8 cellular contexts compared by ENCODE assay signal in the genomic region with DNA sequence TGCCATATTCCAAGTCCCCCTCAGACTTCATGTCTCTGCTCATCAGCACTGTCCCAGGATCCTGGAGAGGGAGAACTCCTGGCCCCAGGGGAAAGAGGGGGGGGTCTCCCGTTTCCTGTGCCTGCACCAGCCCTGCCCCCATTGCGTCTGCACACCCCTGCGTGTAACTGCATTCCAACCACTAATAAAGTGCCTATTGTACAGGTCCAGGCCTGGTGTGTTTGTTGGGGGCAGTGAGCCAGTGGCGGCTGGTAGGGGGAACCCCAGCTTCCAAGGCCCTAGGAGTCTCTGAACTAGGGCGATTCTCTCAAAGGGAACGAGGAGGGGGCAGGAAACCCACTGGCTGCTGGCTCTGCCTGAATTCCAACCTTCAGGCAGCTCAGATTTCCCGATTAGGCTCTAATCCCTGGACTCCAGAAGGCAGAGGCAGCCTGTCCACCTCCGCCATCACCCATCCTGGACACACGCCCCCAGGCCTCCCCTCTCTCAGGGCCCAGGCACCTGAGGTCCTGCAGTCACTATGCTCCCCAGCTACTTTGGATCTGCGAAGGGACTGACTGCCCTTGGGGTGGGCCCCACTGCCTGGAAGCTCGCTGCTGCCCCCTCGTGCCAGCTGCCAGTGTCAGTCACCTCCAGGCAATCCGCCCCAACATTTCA. TPM values are rescaled to one million over a fixed set of nuclear protein-coding genes. Genes with fewer than 3 reads are reported as not detected.
A peak's percentile ranks its signal among the peaks of the same experiment; 100 is the strongest.
DNase-seq lines count a peak whose midpoint lies in the region; ATAC-seq and TF ChIP-seq lines count a peak whose summit lies in the region.

No MANE protein-coding gene starts in this region.

- H3K36me3 Mint-ChIP-seq in activated naive CD8-positive, alpha-beta T cell treated with anti-CD3 and anti-CD28 coated beads, Interleukin-2, amount 50 U/mL, for 24 hours (ENCODE audit: low read depth): peaks cover 21% of the 10 kb centered on the region

- 2% methylated on average over 13 of the region's 13 CpGs for WGBS in prostate gland

- H3K9me3 ChIP-seq in prostate gland (no peaks in the 10 kb centered on the region), upper lobe of right lung (no peaks in the 10 kb centered on the region)

- no peak overlapping the region for H3K4me3 ChIP-seq in prostate gland
- no peak overlapping the region for H3K4me3 ChIP-seq in upper lobe of right lung

- no peaks in the 10 kb centered on the region for H3K36me3 ChIP-seq in prostate gland
- peaks cover 47% of the 10 kb centered on the region for H3K36me3 ChIP-seq in upper lobe of right lung

- H3K27me3 ChIP-seq in prostate gland (replicated peaks; ENCODE audit: insufficient read depth) (no peaks in the 10 kb centered on the region), upper lobe of right lung (no peaks in the 10 kb centered on the region)

- intact Hi-C loops in cardiac septum (cut with DNase I) (loop anchor here (1.0 to 10.0 kb wide), 2 partner anchors 63 to 140 kb away; a partner anchor contains a TSS), prostate gland (cut with DNase I) (loop anchor here (1.0 kb wide), 1 partner anchor 63 kb away; no protein-coding TSS in a partner anchor), upper lobe of right lung (cut with DNase I) (loop anchor here (2.0 kb wide), 1 partner anchor 62 kb away; no protein-coding TSS in a partner anchor)

- no peaks in the 10 kb centered on the region for H3K27me3 Mint-ChIP-seq in activated naive CD8-positive, alpha-beta T cell treated with anti-CD3 and anti-CD28 coated beads, Interleukin-2, amount 50 U/mL, for 24 hours

- H3K27ac Mint-ChIP-seq in activated naive CD8-positive, alpha-beta T cell treated with anti-CD3 and anti-CD28 coated beads, Interleukin-2, amount 50 U/mL, for 24 hours: no peak overlapping the region

- peak; percentile 85 for ATAC-seq in activated naive CD8-positive, alpha-beta T cell treated with anti-CD3 and anti-CD28 coated beads, Interleukin-2, amount 50 U/mL, for 24 hours
- ATAC-seq in upper lobe of right lung (peak; percentile 91), HG03521 (IDR thresholded peaks at IDR 0.05; ENCODE audit: unreplicated experiment) (no peak)

- no peak for TF ChIP-seq POLR2A in prostate gland (IDR thresholded peaks at IDR 0.05)

- no peaks in the 10 kb centered on the region for H3K9me3 Mint-ChIP-seq in activated naive CD8-positive, alpha-beta T cell treated with anti-CD3 and anti-CD28 coated beads, Interleukin-2, amount 50 U/mL, for 24 hours

- TF ChIP-seq CTCF in prostate gland (IDR thresholded peaks at IDR 0.05) (peak; percentile 65 to 94 (median 83)), upper lobe of right lung (IDR thresholded peaks at IDR 0.05) (peak; percentile 84)

- DNase-seq in GM03348 (ENCODE audit: low spot score) (peak; percentile 94), NCI-H1092 treated with DMSO at 0.1 percent for 48 hours (lab: John Stamatoyannopoulos, UW) (peak; percentile 62), T-helper 1 cell (peak; percentile 67 to 82 (median 74)), cardiac septum (ENCODE audit: low spot score) (peak; percentile 91), prostate gland (ENCODE audit: low spot score) (peak; percentile 84), upper lobe of right lung (peak; percentile 93)
- peak; percentile 90 for DNase-seq in activated naive CD8-positive, alpha-beta T cell treated with anti-CD3 and anti-CD28 coated beads, Interleukin-2, amount 50 U/mL, for 24 hours

- peak overlapping the region; percentile 63 to 65 for H3K27ac ChIP-seq in prostate gland
- peak overlapping the region; percentile 47 for H3K27ac ChIP-seq in upper lobe of right lung

- H3K4me1 Mint-ChIP-seq in activated naive CD8-positive, alpha-beta T cell treated with anti-CD3 and anti-CD28 coated beads, Interleukin-2, amount 50 U/mL, for 24 hours: peaks cover 47% of the 10 kb centered on the region

- H3K4me3 Mint-ChIP-seq in activated naive CD8-positive, alpha-beta T cell treated with anti-CD3 and anti-CD28 coated beads, Interleukin-2, amount 50 U/mL, for 24 hours: no peak overlapping the region

- H3K4me1 ChIP-seq in prostate gland (replicated peaks) (peaks cover 5% of the 10 kb centered on the region), upper lobe of right lung (peaks cover 20% of the 10 kb centered on the region)

RNA-seq across cellular contexts. Expression of a gene that starts 9.7 kb away (rescaled TPM):
- total RNA-seq in cardiac septum (115 TPM), prostate gland (100 to 1,000 TPM; 112 to 192 TPM), upper lobe of right lung (182 TPM)

RNA-seq across cellular contexts. Expression of a gene that starts 19.1 kb away (rescaled TPM):
- 114 TPM for total RNA-seq in cardiac septum
- 100 to 1,000 TPM in 1 of 2 donors, 10 to 100 TPM in 1; 91.1 to 402 TPM for total RNA-seq in prostate gland
- total RNA-seq in upper lobe of right lung: 293 TPM

RNA-seq across cellular contexts. Expression of a gene that starts 56.8 kb away (rescaled TPM):
- total RNA-seq in cardiac septum (24.9 TPM), prostate gland (10 to 100 TPM; 45.0 to 49.0 TPM), upper lobe of right lung (30.3 TPM)

RNA-seq across cellular contexts. Expression of a gene that starts 57.4 kb away (rescaled TPM):
- not detected for total RNA-seq in cardiac septum
- total RNA-seq in prostate gland: 10 to 100 TPM; 28.1 to 85.8 TPM
- total RNA-seq in upper lobe of right lung: 37.8 TPM
